In genomic region chr7:112060625-112061024, GRCh38 we compare ENCODE assay signal across 26 cellular contexts.
"Had no signal": no experiment of that assay in that cellular context is flagged by ENCODE, and none has a peak within 500 bp of the region (broad histone marks: within the 10 kb centered on the region; RNA-seq: fewer than 3 reads in every experiment).

No MANE protein-coding gene starts in this region.

- H3K9me3 Mint-ChIP-seq: activated naive CD4-positive, alpha-beta T cell treated with anti-CD3 and anti-CD28 coated beads, Interleukin-2, amount 50 U/mL, for 72 hours had no signal

- H3K36me3 ChIP-seq: brain microvascular endothelial cell, cardiac muscle cell had no signal

- H3K27ac Mint-ChIP-seq: activated CD8-positive, alpha-beta T cell treated with anti-CD3 and anti-CD28 coated beads, Interleukin-2, amount 10 ng/mL, durations not matched to agents 7 days and 5 days; activated naive CD4-positive, alpha-beta T cell treated with anti-CD3 and anti-CD28 coated beads, Interleukin-2, amount 50 U/mL, for 72 hours; T-helper 17 cell; WTC11 had no signal

- DNase-seq: activated CD4-positive, alpha-beta T cell treated with anti-CD3 and anti-CD28 coated beads for 48 hours; activated CD4-positive, alpha-beta T cell treated with anti-CD3 and anti-CD28 coated beads, Interleukin-2, amount 50 U/mL, for 4 hours; activated CD4-positive, CD25-positive, alpha-beta regulatory T cell treated with anti-CD3 and anti-CD28 coated beads, Interleukin-2, amount 50 U/mL, for 72 hours; activated CD8-positive, alpha-beta memory T cell treated with anti-CD3 and anti-CD28 coated beads, Interleukin-2, amount 50 U/mL, for 48 hours; activated CD8-positive, alpha-beta T cell treated with anti-CD3 and anti-CD28 coated beads, Interleukin-2, amount 10 ng/mL, durations not matched to agents 7 days and 5 days; activated effector memory CD4-positive, alpha-beta T cell treated with anti-CD3 and anti-CD28 coated beads, Interleukin-2, amount 50 U/mL, for 16 hours; activated naive CD4-positive, alpha-beta T cell treated with Interleukin-2 at 50 U/mL for 16 hours; activated T-cell treated with anti-CD3 and anti-CD28 coated beads, Interleukin-2, amount 50 U/mL, for 1 hour; amygdala; brain microvascular endothelial cell; KG1; MV-4-11; NCI-H1092 treated with DMSO at 0.1 percent for 48 hours; NCI-H1417 treated with DMSO at 0.1 percent for 48 hours; NCI-H187 treated with DMSO at 0.1 percent for 48 hours; NCI-H2081 treated with DMSO at 0.1 percent for 48 hours; NCI-H2171; NCI-H2227 treated with DMSO at 0.1 percent for 48 hours; NCI-H446 treated with DMSO at 0.1 percent for 48 hours; NCI-H524 treated with DMSO at 0.1 percent for 48 hours; SIG-M5; T-helper 17 cell; T-helper 9 cell had no signal

- H3K27ac ChIP-seq: brain microvascular endothelial cell, cardiac muscle cell had no signal

- H3K27me3 ChIP-seq: brain microvascular endothelial cell, cardiac muscle cell had no signal

- H3K4me3 Mint-ChIP-seq: activated CD8-positive, alpha-beta T cell treated with anti-CD3 and anti-CD28 coated beads, Interleukin-2, amount 10 ng/mL, durations not matched to agents 7 days and 5 days; T-helper 17 cell; WTC11 had no signal

- H3K4me1 Mint-ChIP-seq: T-helper 17 cell had no signal

- H3K36me3 Mint-ChIP-seq: activated naive CD4-positive, alpha-beta T cell treated with anti-CD3 and anti-CD28 coated beads, Interleukin-2, amount 50 U/mL, for 72 hours; WTC11 had no signal

- ATAC-seq: activated CD8-positive, alpha-beta T cell treated with anti-CD3 and anti-CD28 coated beads, Interleukin-2, amount 10 ng/mL, durations not matched to agents 7 days and 5 days; activated naive CD4-positive, alpha-beta T cell treated with anti-CD3 and anti-CD28 coated beads, Interleukin-2, amount 50 U/mL, for 72 hours; T-helper 17 cell; WTC11 had no signal

- H3K4me3 ChIP-seq: cardiac muscle cell had no signal
